In the genomic region with DNA sequence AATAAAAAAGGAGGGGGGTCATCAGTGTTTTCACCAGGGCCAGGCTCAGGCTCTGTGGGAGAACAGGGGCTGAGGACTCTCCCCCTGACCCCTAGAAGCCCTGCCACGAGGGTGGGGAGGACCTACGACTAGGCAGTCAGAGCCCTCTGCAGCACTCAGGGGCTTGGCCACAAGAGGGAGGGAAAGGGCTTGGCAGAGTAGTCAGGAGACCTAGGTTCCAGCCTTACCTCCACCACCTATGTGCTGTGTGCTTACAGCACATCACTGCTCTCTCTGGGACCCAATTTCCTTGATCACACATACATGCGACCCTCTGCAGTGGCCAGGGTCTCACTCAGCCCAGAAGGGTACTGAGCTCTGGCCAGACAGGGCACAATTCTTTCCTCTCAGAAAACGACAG, we compare ENCODE assay signal across 8 cellular contexts. TPM values are rescaled to one million over a fixed set of nuclear protein-coding genes. Genes with fewer than 3 reads are reported as not detected.
DNase-seq lines count a peak whose midpoint lies in the region; ATAC-seq and TF ChIP-seq lines count a peak whose summit lies in the region.

No MANE protein-coding gene starts in this region.

- no peaks in the 10 kb centered on the region for H3K27me3 ChIP-seq in iPS-20b (ENCODE audit: insufficient read depth, low read length)

- DNase-seq in AML-193 (lab: John Stamatoyannopoulos, UW): peak; percentile 11 to 19
- DNase-seq in HFF-Myc (ENCODE audit: extremely low read depth, low read depth): no peak
- peak; percentile 78 for DNase-seq in SK-N-DZ (ENCODE audit: low spot score)
- DNase-seq in stimulated activated CD4-positive, alpha-beta T cell treated with anti-CD3 and anti-CD28 coated beads, Interleukin-4, amount 100 ng/mL, for 1 hour: no peak
- DNase-seq in effector CD8-positive, alpha-beta T cell (lab: John Stamatoyannopoulos, UW): no peak
- no peak for DNase-seq in GOT3 (lab: John Stamatoyannopoulos, UW)

- peak; percentile 60 for TF ChIP-seq CTCF in HFF-Myc (IDR thresholded peaks at IDR 0.05; ENCODE audit: low read depth, low read length, missing control alignments)

- no peak for ATAC-seq in GM21528 (IDR thresholded peaks at IDR 0.05; ENCODE audit: low FRiP score, unreplicated experiment)

- peak overlapping the region; percentile 46; the same call in 1 of the 2 replicates for H3K9ac ChIP-seq in iPS-20b (ENCODE audit: low read depth, low read length)

- H3K4me1 ChIP-seq in iPS-20b (ENCODE audit: insufficient read depth, low read length): peaks cover 17% of the 10 kb centered on the region; the same call in 1 of the 2 replicates

- H3K4me3 ChIP-seq in HFF-Myc (replicated peaks; ENCODE audit: low read depth, low read length): no peak overlapping the region
- H3K4me3 ChIP-seq in iPS-20b (ENCODE audit: low read length): no peak overlapping the region

- no peak overlapping the region for H3K27ac ChIP-seq in iPS-20b (ENCODE audit: low read length)

- no peaks in the 10 kb centered on the region for H3K9me3 ChIP-seq in iPS-20b (ENCODE audit: insufficient read depth, low read depth, low read length)

- no peaks in the 10 kb centered on the region for H3K36me3 ChIP-seq in iPS-20b (ENCODE audit: insufficient read depth, low read depth, low read length)

RNA-seq across cellular contexts. Expression of a gene that starts 16.3 kb away (rescaled TPM):
- polyA plus RNA-seq in SK-N-DZ (2014; cell fraction: cytosol; rRNA removed): 110 and 148 TPM in 2 replicates
- polyA plus RNA-seq in SK-N-DZ (2014; cell fraction: nucleus; rRNA removed): 102 and 133 TPM in 2 replicates

RNA-seq across cellular contexts. Expression of a gene that starts 24.5 kb away (rescaled TPM):
- 2.1 and 5.3 TPM in 2 replicates for polyA plus RNA-seq in SK-N-DZ (2014; cell fraction: cytosol; rRNA removed)
- polyA plus RNA-seq in SK-N-DZ (2014; cell fraction: nucleus; rRNA removed): 1.2 and 1.8 TPM in 2 replicates

RNA-seq across cellular contexts. Expression of a gene that starts 51.3 kb away (rescaled TPM):
- 0.09 and 0.29 TPM in 2 replicates for polyA plus RNA-seq in SK-N-DZ (2014; cell fraction: cytosol; rRNA removed)
- 0.52 and 1.0 TPM in 2 replicates for polyA plus RNA-seq in SK-N-DZ (2014; cell fraction: nucleus; rRNA removed)

Comparison
In these comparisons a context has a peak if more than half of its experiments do, and no peak if none do; other contexts are left out.
1. DNase-seq: peak in AML-193 (2 of 2) and SK-N-DZ (single experiment); none in HFF-Myc (single experiment), stimulated activated CD4-positive, alpha-beta T cell treated with anti-CD3 and anti-CD28 coated beads, Interleukin-4, amount 100 ng/mL, for 1 hour (single experiment), effector CD8-positive, alpha-beta T cell (single experiment) and GOT3 (single experiment).